In the genomic region with DNA sequence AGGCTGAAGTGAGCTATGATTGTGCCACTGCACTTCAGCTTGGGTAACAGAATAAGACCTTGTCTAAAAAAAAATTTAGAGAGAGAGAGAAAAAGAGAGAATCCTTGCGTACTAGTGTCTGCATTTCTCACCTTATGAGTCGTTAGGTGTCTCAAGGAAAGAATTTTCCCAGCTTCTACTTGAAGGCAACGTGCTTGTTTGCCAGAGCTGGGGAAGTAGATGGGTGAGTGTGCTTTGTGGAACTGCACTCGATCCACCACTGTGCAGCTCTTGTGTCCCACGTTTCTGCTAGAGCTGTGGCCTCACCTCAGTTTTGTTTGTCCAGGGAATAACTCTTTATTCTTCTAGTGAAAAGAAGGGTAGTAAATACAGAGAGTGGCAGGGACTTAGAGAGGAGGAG, we compare ENCODE assay signal across 19 cellular contexts.
"Had no signal": no experiment of that assay in that cellular context is flagged by ENCODE, and none has a peak within 500 bp of the region (broad histone marks: within the 10 kb centered on the region; RNA-seq: fewer than 3 reads in every experiment).

No MANE protein-coding gene starts in this region.

- H3K4me3 Mint-ChIP-seq: nephron had no signal

- ATAC-seq: esophagus mucosa, right cardiac atrium had no signal

- H3K4me1 ChIP-seq: testis, upper lobe of left lung had no signal

- H3K9me3 Mint-ChIP-seq: nephron had no signal

- H3K9me3 ChIP-seq: left ventricle myocardium inferior, stomach, testis, upper lobe of left lung had no signal

- H3K4me3 ChIP-seq: cardiac muscle cell, left ventricle myocardium inferior, smooth muscle cell, stomach, testis, upper lobe of left lung had no signal

- H3K27ac Mint-ChIP-seq: nephron had no signal

- FAIRE-seq: keratinocyte had no signal

- DNase-seq: activated CD4-positive, alpha-beta T cell treated with anti-CD3 and anti-CD28 coated beads for 1 hour; activated CD4-positive, alpha-beta T cell treated with anti-CD3 and anti-CD28 coated beads, Interleukin-2, amount 50 U/mL, for 4 hours; activated naive CD4-positive, alpha-beta T cell treated with Interleukin-2 at 50 U/mL for 16 hours; activated T-cell treated with anti-CD3 and anti-CD28 coated beads for 4 hours; aorta; hippocampal formation; left ventricle myocardium inferior; mesenchymal stem cell; right cardiac atrium; stomach; T-helper 9 cell; testis; upper lobe of left lung had no signal

- H3K4me2 ChIP-seq: smooth muscle cell had no signal

- H3K27ac ChIP-seq: cardiac muscle cell, left ventricle myocardium inferior, stomach, testis, upper lobe of left lung had no signal

- H3K36me3 ChIP-seq: cardiac muscle cell, left ventricle myocardium inferior, stomach, upper lobe of left lung had no signal

- H3K27me3 ChIP-seq: cardiac muscle cell, stomach, testis, upper lobe of left lung had no signal

- H3K27me3 Mint-ChIP-seq: progenitor cell of endocrine pancreas had no signal
